ENCODE assay signal across 11 cellular contexts in the genomic region with DNA sequence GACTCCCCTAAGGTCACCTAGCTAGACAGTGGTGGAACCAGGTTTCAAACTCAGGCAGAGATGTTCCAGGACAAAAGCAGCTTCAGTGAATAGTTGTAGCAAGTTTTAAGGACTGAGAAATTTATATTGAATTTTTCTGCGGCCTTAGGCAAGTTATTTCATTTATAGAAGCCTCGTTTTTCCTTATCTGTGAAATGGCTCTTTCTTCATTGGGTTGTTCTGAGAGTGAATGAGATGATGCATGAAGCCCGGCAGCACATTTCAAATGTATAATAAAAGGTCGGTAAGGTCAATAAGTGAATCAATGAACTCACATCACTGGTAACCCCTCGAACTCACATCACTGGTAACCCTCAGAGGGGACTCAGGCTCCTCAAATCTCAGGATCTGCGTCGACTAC. TPM values are rescaled to one million over a fixed set of nuclear protein-coding genes. Genes with fewer than 3 reads are reported as not detected.
DNase-seq lines count a peak whose midpoint lies in the region; ATAC-seq, FAIRE-seq and TF ChIP-seq lines count a peak whose summit lies in the region.
"Had no signal": no experiment of that assay in that cellular context is flagged by ENCODE, and none has a peak within 500 bp of the region (broad histone marks: within the 10 kb centered on the region; RNA-seq: fewer than 3 reads in every experiment).

No MANE protein-coding gene starts in this region.

- H3K9me3 ChIP-seq in adipocyte (ENCODE audit: control insufficient read depth, low read length) (no peaks in the 10 kb centered on the region), aorta (ENCODE audit: control insufficient read depth, low read length) (no peaks in the 10 kb centered on the region)

- H3K27me3 ChIP-seq in adipocyte (replicated peaks; ENCODE audit: control insufficient read depth, insufficient read depth, low read length), result peaks cover 2% of the 10 kb centered on the region
- H3K27me3 ChIP-seq in aorta (ENCODE audit: control insufficient read depth in 1 of 2, insufficient read depth in 2 of 2, low read length in 1 of 2), result no peaks in the 10 kb centered on the region
- H3K27me3 ChIP-seq: brain microvascular endothelial cell had no signal

- no peak for ATAC-seq in stimulated activated naive CD8-positive, alpha-beta T cell treated with anti-CD3 and anti-CD28 coated beads, Interleukin-15, Interleukin-2, amounts not matched to agents 100 U/mL and 50 U/mL, for 24 hours
- no peak for ATAC-seq in aorta (ENCODE audit: low FRiP score)
- ATAC-seq in HG02870 (IDR thresholded peaks at IDR 0.05; ENCODE audit: unreplicated experiment), result no peak

- peak overlapping the region in 1 of 2 donors; percentile 5 for H3K27ac ChIP-seq in aorta (ENCODE audit: low read depth in 1 of 2, low read length in 2 of 2)
- H3K27ac ChIP-seq: brain microvascular endothelial cell, C4-2B had no signal

- H3K36me3 ChIP-seq in adipocyte (ENCODE audit: control insufficient read depth, insufficient read depth, low read length, severe bottlenecking) (no peaks in the 10 kb centered on the region), aorta (ENCODE audit: control insufficient read depth in 1 of 2, insufficient read depth in 2 of 2, low read length in 1 of 2) (no peaks in the 10 kb centered on the region)
- H3K36me3 ChIP-seq: brain microvascular endothelial cell had no signal

- peaks cover 28% of the 10 kb centered on the region for H3K4me1 Mint-ChIP-seq in stimulated activated naive CD8-positive, alpha-beta T cell treated with anti-CD3 and anti-CD28 coated beads, Interleukin-15, Interleukin-2, amounts not matched to agents 100 ng/mL and 50 ng/mL, for 24 hours (ENCODE audit: low read depth)
- peaks cover 48% of the 10 kb centered on the region for H3K4me1 Mint-ChIP-seq in nephron progenitor cell

- no peak for TF ChIP-seq CTCF in nephron progenitor cell (IDR thresholded peaks at IDR 0.05)

- no peak for DNase-seq in stimulated activated naive CD8-positive, alpha-beta T cell treated with anti-CD3 and anti-CD28 coated beads, Interleukin-15, Interleukin-2, amounts not matched to agents 100 U/mL and 50 U/mL, for 24 hours
- DNase-seq in adipocyte (ENCODE audit: low read depth) (no peak), nephron progenitor cell (no peak), aorta (no peak), iPS-NIHi11 (ENCODE audit: low spot score) (no peak), HTR-8/SVneo (ENCODE audit: insufficient read length, low spot score) (no peak)
- DNase-seq: activated CD4-positive, alpha-beta T cell treated with anti-CD3 and anti-CD28 coated beads, Interleukin-2, amount 50 U/mL, for 1 hour had no signal

- FAIRE-seq in HTR-8/SVneo (lab: Jason Lieb, UNC), result no peak

- no peak overlapping the region for H3K4me3 ChIP-seq in adipocyte (ENCODE audit: low read length)
- H3K4me3 ChIP-seq in aorta (ENCODE audit: low read length in 2 of 2), result no peak overlapping the region

- H3K9ac ChIP-seq in adipocyte (ENCODE audit: low read length), result peak overlapping the region; percentile 57

- intact Hi-C loops in aorta (cut with DNase I), result loop anchor here in 1 of 2 donors (5.0 kb wide), 1 partner anchor 85 kb away; no protein-coding TSS in a partner anchor

- no peaks in the 10 kb centered on the region for H3K9me3 Mint-ChIP-seq in stimulated activated naive CD8-positive, alpha-beta T cell treated with anti-CD3 and anti-CD28 coated beads, Interleukin-15, Interleukin-2, amounts not matched to agents 100 ng/mL and 50 ng/mL, for 24 hours
- H3K9me3 Mint-ChIP-seq in nephron progenitor cell, result peaks cover 4% of the 10 kb centered on the region

- H3K4me3 Mint-ChIP-seq in stimulated activated naive CD8-positive, alpha-beta T cell treated with anti-CD3 and anti-CD28 coated beads, Interleukin-15, Interleukin-2, amounts not matched to agents 100 ng/mL and 50 ng/mL, for 24 hours, result peak overlapping the region; percentile 86
- H3K4me3 Mint-ChIP-seq in nephron progenitor cell, result peak overlapping the region; percentile 79

- H3K36me3 Mint-ChIP-seq in stimulated activated naive CD8-positive, alpha-beta T cell treated with anti-CD3 and anti-CD28 coated beads, Interleukin-15, Interleukin-2, amounts not matched to agents 100 ng/mL and 50 ng/mL, for 24 hours (ENCODE audit: low read depth), result no peaks in the 10 kb centered on the region
- H3K36me3 Mint-ChIP-seq in nephron progenitor cell (ENCODE audit: low read depth), result no peaks in the 10 kb centered on the region

- H3K27me3 Mint-ChIP-seq in stimulated activated naive CD8-positive, alpha-beta T cell treated with anti-CD3 and anti-CD28 coated beads, Interleukin-15, Interleukin-2, amounts not matched to agents 100 ng/mL and 50 ng/mL, for 24 hours, result peaks cover 43% of the 10 kb centered on the region
- H3K27me3 Mint-ChIP-seq in nephron progenitor cell (ENCODE audit: low read depth, poor library complexity), result peaks cover 30% of the 10 kb centered on the region

- H3K4me1 ChIP-seq in adipocyte (ENCODE audit: control insufficient read depth, insufficient read depth, low read length) (peaks cover 11% of the 10 kb centered on the region), aorta (ENCODE audit: control insufficient read depth in 1 of 2, insufficient read depth in 2 of 2, low read length in 2 of 2) (peaks cover 0 to 4% of the 10 kb centered on the region in 2 donors)

- no peak overlapping the region for H3K27ac Mint-ChIP-seq in stimulated activated naive CD8-positive, alpha-beta T cell treated with anti-CD3 and anti-CD28 coated beads, Interleukin-15, Interleukin-2, amounts not matched to agents 100 ng/mL and 50 ng/mL, for 24 hours
- no peak overlapping the region for H3K27ac Mint-ChIP-seq in nephron progenitor cell

- WGBS in aorta, 2 donors, result 94 to 96% methylated on average over 7 of the region's 7 CpGs

RNA-seq across cellular contexts. Expression of a gene that starts 1.1 kb away (rescaled TPM):
- 10 to 100 TPM; 17.3 to 23.8 TPM for total RNA-seq in aorta
- polyA plus RNA-seq in aorta, result 10 to 100 TPM; 33.3 to 34.5 TPM
